ENCODE assay signal across 1 cellular context in genomic region chrX:154821523-154821922, GRCh38.
TF ChIP-seq lines count a peak whose summit lies in the region.

No MANE protein-coding gene starts in this region.

TF ChIP-seq in H1, 55 proteins besides CTCF, POLR2A, EP300 and RAD21:
- no peak for TF ChIP-seq SUZ12 (IDR thresholded peaks at IDR 0.05; ENCODE audit: low read length)
- TF ChIP-seq, protein P1, sequence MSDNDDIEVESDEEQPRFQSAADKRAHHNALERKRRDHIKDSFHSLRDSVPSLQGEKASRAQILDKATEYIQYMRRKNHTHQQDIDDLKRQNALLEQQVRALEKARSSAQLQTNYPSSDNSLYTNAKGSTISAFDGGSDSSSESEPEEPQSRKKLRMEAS (IDR thresholded peaks at IDR 0.05): no peak
- no peak for TF ChIP-seq RFX5 (IDR thresholded peaks at IDR 0.05; ENCODE audit: borderline replicate concordance, low read depth, low read length)
- TF ChIP-seq SAP30 (IDR thresholded peaks at IDR 0.05; ENCODE audit: insufficient read depth, insufficient replicate concordance, low read length): no peak
- TF ChIP-seq SP1 (IDR thresholded peaks at IDR 0.05; ENCODE audit: low read depth, low read length): no peak
- no peak for TF ChIP-seq NANOG (IDR thresholded peaks at IDR 0.05; ENCODE audit: insufficient read depth, low read depth, low read length, poor library complexity, severe bottlenecking)
- TF ChIP-seq GTF2F1 (IDR thresholded peaks at IDR 0.05; ENCODE audit: borderline replicate concordance, low read depth, low read length): no peak
- no peak for TF ChIP-seq CTBP2 (IDR thresholded peaks at IDR 0.05; ENCODE audit: borderline replicate concordance, insufficient read depth, insufficient read length, low read length)
